ENCODE assay signal across 9 cellular contexts in genomic region chr4:118282692-118283091, GRCh38.
DNase-seq lines count a peak whose midpoint lies in the region; ATAC-seq and TF ChIP-seq lines count a peak whose summit lies in the region.
"Had no signal": no experiment of that assay in that cellular context is flagged by ENCODE, and none has a peak within 500 bp of the region (broad histone marks: within the 10 kb centered on the region; RNA-seq: fewer than 3 reads in every experiment).

No MANE protein-coding gene starts in this region.

- peaks cover 0 to 39% of the 10 kb centered on the region in 2 experiments; a peak in 1 of 3 replicates for H3K36me3 ChIP-seq in HEK293 (ENCODE audit: control insufficient read depth in 2 of 2, insufficient read depth in 1 of 2, low read length in 2 of 2)
- peaks cover 28 to 36% of the 10 kb centered on the region in 2 experiments for H3K36me3 ChIP-seq in SK-N-SH (replicated peaks in 1 of 2; ENCODE audit: control insufficient read depth in 1 of 2, insufficient read depth in 2 of 2, low read length in 1 of 2)
- no peaks in the 10 kb centered on the region for H3K36me3 ChIP-seq in uterus

- H4K20me1 ChIP-seq in SK-N-SH (ENCODE audit: insufficient read depth), result peaks cover 27% of the 10 kb centered on the region

- H3K4me2 ChIP-seq in SK-N-SH, result no peak overlapping the region

- no peak overlapping the region for H2AFZ ChIP-seq in SK-N-SH (ENCODE audit: low read depth)

- TF ChIP-seq CTCF in HEK293 (tag by site-specific recombination; IDR thresholded peaks at IDR 0.05) (no peak), SK-N-SH (IDR thresholded peaks at IDR 0.05) (no peak), foreskin fibroblast (IDR thresholded peaks at IDR 0.05; ENCODE audit: low read depth, low read length) (no peak), uterus (IDR thresholded peaks at IDR 0.05) (no peak)

- no peaks in the 10 kb centered on the region for H3K27me3 Mint-ChIP-seq in natural killer cell treated with Interleukin-12 subunit alpha and Interleukin-12 subunit beta and Interleukin-15 and Interleukin-18, amount 100 ng/mL, for 72 hours

- 43% methylated on average over 4 of the region's 4 CpGs for WGBS in SK-N-SH (ENCODE audit: low lambda C conversion rate)

- no peak overlapping the region for H3K27ac ChIP-seq in HEK293 (ENCODE audit: extremely low read depth, low read depth, low read length)
- H3K27ac ChIP-seq in SK-N-SH (ENCODE audit: low read depth in 2 of 2, low read length in 1 of 2), result peak overlapping the region; percentile 74 to 94
- no peak overlapping the region for H3K27ac ChIP-seq in uterus

- no peak for TF ChIP-seq RAD21 in SK-N-SH (IDR thresholded peaks at IDR 0.05; ENCODE audit: low read length)

- H3K4me3 ChIP-seq in HEK293 (ENCODE audit: low read depth, low read length), result no peak overlapping the region
- no peak overlapping the region for H3K4me3 ChIP-seq in SK-N-SH (ENCODE audit: low read depth in 2 of 2, low read length in 1 of 2)
- H3K4me3 ChIP-seq in foreskin fibroblast (ENCODE audit: low read depth in 1 of 2, low read length in 2 of 2), result no peak overlapping the region
- H3K4me3 ChIP-seq in uterus, result no peak overlapping the region

- peaks cover 20% of the 10 kb centered on the region for H3K36me3 Mint-ChIP-seq in natural killer cell treated with Interleukin-12 subunit alpha and Interleukin-12 subunit beta and Interleukin-15 and Interleukin-18, amount 100 ng/mL, for 72 hours

- no peaks in the 10 kb centered on the region for H3K9me3 Mint-ChIP-seq in natural killer cell treated with Interleukin-12 subunit alpha and Interleukin-12 subunit beta and Interleukin-15 and Interleukin-18, amount 100 ng/mL, for 72 hours

- DNase-seq in CD1c-positive myeloid dendritic cell (ENCODE audit: extremely low spot score) (peak; percentile 54), SK-N-SH (no peak), foreskin fibroblast (peak; percentile 77 to 89), uterus (no peak), NCI-H1417 treated with DMSO at 0.1 percent for 48 hours (lab: John Stamatoyannopoulos, UW) (no peak)
- no peak for DNase-seq in natural killer cell treated with Interleukin-12 subunit alpha and Interleukin-12 subunit beta and Interleukin-15 and Interleukin-18, amount 100 ng/mL, for 72 hours (ENCODE audit: low spot score)
- DNase-seq: T-helper 9 cell had no signal

- no peak for ATAC-seq in natural killer cell treated with Interleukin-12 subunit alpha and Interleukin-12 subunit beta and Interleukin-15 and Interleukin-18, amount 100 ng/mL, for 72 hours
- no peak for ATAC-seq in GM19452 (IDR thresholded peaks at IDR 0.05; ENCODE audit: unreplicated experiment)

- CTCF ChIA-PET in HEK293 (lab: Yijun Ruan, JAX), result interaction anchor here (0.7 kb wide), 1 partner anchor 131 kb away, joined by 3 read pairs; no protein-coding TSS in a partner anchor
- CTCF ChIA-PET in SK-N-SH (lab: Yijun Ruan, JAX), result interaction anchor here (1.2 to 6.7 kb wide), 3 partner anchors 10 to 70 kb away, joined by 3 to 69 read pairs (median 6); partner anchors contain the start of gene PRSS12

- H3K9me3 ChIP-seq in HEK293 (ENCODE audit: control insufficient read depth, insufficient read depth, low read depth, low read length) (no peaks in the 10 kb centered on the region), SK-N-SH (no peaks in the 10 kb centered on the region), uterus (no peaks in the 10 kb centered on the region)

- H3K79me2 ChIP-seq in SK-N-SH (ENCODE audit: insufficient read depth), result peaks cover 30% of the 10 kb centered on the region

- peaks cover 28 to 33% of the 10 kb centered on the region in 2 donors for H3K4me1 Mint-ChIP-seq in natural killer cell treated with Interleukin-12 subunit alpha and Interleukin-12 subunit beta and Interleukin-15 and Interleukin-18, amount 100 ng/mL, for 72 hours (ENCODE audit: low read depth in 2 of 2)

- POLR2A ChIA-PET in HEK293 (lab: Yijun Ruan, JAX) (no interaction called here), SK-N-SH (lab: Yijun Ruan, JAX) (no interaction called here)

- H3K4me1 ChIP-seq in HEK293 (ENCODE audit: control insufficient read depth, insufficient read depth, low read length), result no peaks in the 10 kb centered on the region
- H3K4me1 ChIP-seq in SK-N-SH (ENCODE audit: control insufficient read depth in 1 of 2, insufficient read depth in 2 of 2, low read depth in 1 of 2, low read length in 1 of 2), result peaks cover 10 to 24% of the 10 kb centered on the region in 2 experiments; a peak in 3 of 4 replicates
- peaks cover 0 to 5% of the 10 kb centered on the region in 2 donors for H3K4me1 ChIP-seq in uterus

- no peaks in the 10 kb centered on the region for H3K9me2 ChIP-seq in SK-N-SH

- no peak for TF ChIP-seq EP300 in SK-N-SH (IDR thresholded peaks at IDR 0.05; ENCODE audit: borderline replicate concordance in 1 of 2, low read depth in 1 of 2, low read length in 1 of 2)

- TF ChIP-seq POLR2A in uterus (IDR thresholded peaks at IDR 0.05), result no peak

- H3K27me3 ChIP-seq in SK-N-SH (ENCODE audit: insufficient read depth) (no peaks in the 10 kb centered on the region), uterus (no peaks in the 10 kb centered on the region)

- no peak overlapping the region for H3K9ac ChIP-seq in SK-N-SH

- no peak overlapping the region for H3K4me3 Mint-ChIP-seq in natural killer cell treated with Interleukin-12 subunit alpha and Interleukin-12 subunit beta and Interleukin-15 and Interleukin-18, amount 100 ng/mL, for 72 hours

- no peak overlapping the region for H3K27ac Mint-ChIP-seq in natural killer cell treated with Interleukin-12 subunit alpha and Interleukin-12 subunit beta and Interleukin-15 and Interleukin-18, amount 100 ng/mL, for 72 hours

- peaks cover 45% of the 10 kb centered on the region for H3F3A ChIP-seq in SK-N-SH (replicated peaks; ENCODE audit: insufficient read depth)

- intact Hi-C loops in uterus (cut with DNase I; ENCODE audit: low total_unique reads), result no loop called here

TF ChIP-seq in HEK293, 187 proteins besides CTCF, POLR2A, EP300 and RAD21:
- TF ChIP-seq SCRT2 (tag by site-specific recombination; IDR thresholded peaks at IDR 0.05) (peak; percentile 71), ZNF747 (tag by site-specific recombination; IDR thresholded peaks at IDR 0.05) (no peak)

TF ChIP-seq in SK-N-SH, 30 proteins besides CTCF, POLR2A, EP300 and RAD21:
- TF ChIP-seq TEAD4 (IDR thresholded peaks at IDR 0.05; ENCODE audit: borderline replicate concordance, insufficient read depth) (no peak), YY1 (IDR thresholded peaks at IDR 0.05; ENCODE audit: low read depth) (peak; percentile 63; the same call in 1 of the 2 replicates), POLR2AphosphoS5 (IDR thresholded peaks at IDR 0.05; ENCODE audit: low read depth, low read length) (peak; percentile 12), PBX3 (IDR thresholded peaks at IDR 0.05) (no peak), FOSL2 (IDR thresholded peaks at IDR 0.05; ENCODE audit: borderline replicate concordance, low read depth) (0 out of 2 replicates have a peak, but pooled peaks have one; percentile 4)

Comparison
In these comparisons a context has a peak if more than half of its experiments do, and no peak if none do; other contexts are left out.
1. DNase-seq: peak in CD1c-positive myeloid dendritic cell (single experiment) and foreskin fibroblast (2 of 2); none in SK-N-SH (single experiment), natural killer cell treated with Interleukin-12 subunit alpha and Interleukin-12 subunit beta and Interleukin-15 and Interleukin-18, amount 100 ng/mL, for 72 hours (single experiment), uterus (0 of 2) and NCI-H1417 treated with DMSO at 0.1 percent for 48 hours (single experiment).
2. H3K27ac ChIP-seq: peak in SK-N-SH (2 of 2); none in HEK293 (single experiment) and uterus (0 of 2).